ENCODE assay signal across 14 cellular contexts in the genomic region with DNA sequence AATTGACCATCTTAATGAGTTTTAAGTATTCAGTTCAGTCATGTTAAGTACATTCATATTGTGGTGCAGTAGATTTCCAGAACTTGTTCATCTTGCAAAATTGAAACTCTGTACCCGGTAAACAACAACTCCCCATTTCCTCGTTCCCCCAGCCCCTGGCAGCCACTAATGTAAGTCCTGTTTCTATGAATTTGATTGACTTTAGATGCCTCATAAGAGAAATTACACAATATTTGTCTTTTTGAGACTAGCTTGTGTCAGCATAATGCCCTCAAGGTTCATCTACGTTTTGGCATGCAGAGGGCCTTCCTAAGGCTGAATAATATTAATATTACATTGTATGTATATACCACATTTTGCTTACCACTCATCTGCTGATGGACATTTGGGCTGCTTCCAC. TPM values are rescaled to one million over a fixed set of nuclear protein-coding genes. Genes with fewer than 3 reads are reported as not detected.
A peak's percentile ranks its signal among the peaks of the same experiment; 100 is the strongest.
DNase-seq lines count a peak whose midpoint lies in the region; ATAC-seq, FAIRE-seq and TF ChIP-seq lines count a peak whose summit lies in the region.
"Had no signal": no experiment of that assay in that cellular context is flagged by ENCODE, and none has a peak within 500 bp of the region (broad histone marks: within the 10 kb centered on the region; RNA-seq: fewer than 3 reads in every experiment).

No MANE protein-coding gene starts in this region.

- TF ChIP-seq CTCF in bronchial epithelial cell (IDR thresholded peaks at IDR 0.05; ENCODE audit: insufficient read depth, low read length, severe bottlenecking) = no peak
- no peak for TF ChIP-seq CTCF in neutrophil (IDR thresholded peaks at IDR 0.05)

- POLR2A ChIA-PET in CD8-positive, alpha-beta memory T cell (lab: Charles Lee) = interaction anchor here (1.0 kb wide), 1 partner anchor 31 kb away, joined by 3 read pairs; a partner anchor contains a TSS

- no peak overlapping the region for H3K27ac ChIP-seq in CD8-positive, alpha-beta memory T cell (ENCODE audit: low read depth, low read length)
- peak overlapping the region; percentile 60 for H3K27ac ChIP-seq in neutrophil
- H3K27ac ChIP-seq: SK-N-MC had no signal

- no peak for ATAC-seq in activated T-cell treated with anti-CD3 and anti-CD28 coated beads, Interleukin-2, amount 50 U/mL, for 72 hours (replicated peaks in 1 of 2)
- ATAC-seq in activated T-cell treated with anti-CD3 and anti-CD28 coated beads, Interleukin-2, amount 50 U/mL, for 4 hours = no peak
- no peak for ATAC-seq in HG02798 (IDR thresholded peaks at IDR 0.05; ENCODE audit: poor library complexity, unreplicated experiment)
- no peak for ATAC-seq in GM21515 (IDR thresholded peaks at IDR 0.05; ENCODE audit: unreplicated experiment)
- no peak for ATAC-seq in HG03025 (IDR thresholded peaks at IDR 0.05; ENCODE audit: low FRiP score, unreplicated experiment)

- peaks cover 11% of the 10 kb centered on the region for H3K4me1 Mint-ChIP-seq in activated T-cell treated with anti-CD3 and anti-CD28 coated beads, Interleukin-2, amount 50 U/mL, for 72 hours (ENCODE audit: low read depth)
- peaks cover 8% of the 10 kb centered on the region for H3K4me1 Mint-ChIP-seq in activated T-cell treated with anti-CD3 and anti-CD28 coated beads, Interleukin-2, amount 50 U/mL, for 4 hours (ENCODE audit: low read depth)
- H3K4me1 Mint-ChIP-seq in CD8-positive, alpha-beta memory T cell = peaks cover 14 to 31% (median 27%) of the 10 kb centered on the region in 3 donors

- no peaks in the 10 kb centered on the region for H3K9me3 ChIP-seq in CD8-positive, alpha-beta memory T cell (ENCODE audit: low read length)
- H3K9me3 ChIP-seq in neutrophil = no peaks in the 10 kb centered on the region

- no peaks in the 10 kb centered on the region for H3K27me3 ChIP-seq in CD8-positive, alpha-beta memory T cell (ENCODE audit: insufficient read depth, low read length, poor library complexity, severe bottlenecking)
- H3K27me3 ChIP-seq in bronchial epithelial cell (ENCODE audit: control insufficient read depth, insufficient read depth, low read length) (no peaks in the 10 kb centered on the region), neutrophil (no peaks in the 10 kb centered on the region)

- H3K4me3 Mint-ChIP-seq in activated T-cell treated with anti-CD3 and anti-CD28 coated beads, Interleukin-2, amount 50 U/mL, for 72 hours = no peak overlapping the region
- H3K4me3 Mint-ChIP-seq in activated T-cell treated with anti-CD3 and anti-CD28 coated beads, Interleukin-2, amount 50 U/mL, for 4 hours = no peak overlapping the region
- no peak overlapping the region for H3K4me3 Mint-ChIP-seq in CD8-positive, alpha-beta memory T cell

- no peak for FAIRE-seq in bronchial epithelial cell (lab: Jason Lieb, UNC)

- peaks cover 2 to 4% of the 10 kb centered on the region in 2 donors for H3K9me3 Mint-ChIP-seq in activated T-cell treated with anti-CD3 and anti-CD28 coated beads, Interleukin-2, amount 50 U/mL, for 72 hours
- no peaks in the 10 kb centered on the region for H3K9me3 Mint-ChIP-seq in activated T-cell treated with anti-CD3 and anti-CD28 coated beads, Interleukin-2, amount 50 U/mL, for 4 hours
- H3K9me3 Mint-ChIP-seq in CD8-positive, alpha-beta memory T cell = peaks cover 0 to 9% (median 6%) of the 10 kb centered on the region in 5 donors

- H3K36me3 Mint-ChIP-seq in activated T-cell treated with anti-CD3 and anti-CD28 coated beads, Interleukin-2, amount 50 U/mL, for 72 hours (ENCODE audit: insufficient read depth in 2 of 2) = peaks cover 19 to 52% of the 10 kb centered on the region in 2 donors
- peaks cover 43% of the 10 kb centered on the region for H3K36me3 Mint-ChIP-seq in activated T-cell treated with anti-CD3 and anti-CD28 coated beads, Interleukin-2, amount 50 U/mL, for 4 hours (ENCODE audit: insufficient read depth)
- H3K36me3 Mint-ChIP-seq in CD8-positive, alpha-beta memory T cell = peaks cover 31 to 68% (median 40%) of the 10 kb centered on the region in 3 donors

- H3K36me3 ChIP-seq in CD8-positive, alpha-beta memory T cell (ENCODE audit: insufficient read depth, low read length) = peaks cover 12% of the 10 kb centered on the region
- H3K36me3 ChIP-seq in bronchial epithelial cell (ENCODE audit: control insufficient read depth, insufficient read depth, low read length) (peaks cover 1% of the 10 kb centered on the region), neutrophil (peaks cover 16% of the 10 kb centered on the region)

- peak overlapping the region; percentile 79 for H3K27ac Mint-ChIP-seq in activated T-cell treated with anti-CD3 and anti-CD28 coated beads, Interleukin-2, amount 50 U/mL, for 72 hours
- peak overlapping the region in 5 of 8 donors; percentile 15 to 81 (median 74) for H3K27ac Mint-ChIP-seq in CD8-positive, alpha-beta memory T cell

- no peak for DNase-seq in activated T-cell treated with anti-CD3 and anti-CD28 coated beads, Interleukin-2, amount 50 U/mL, for 72 hours
- no peak for DNase-seq in activated T-cell treated with anti-CD3 and anti-CD28 coated beads, Interleukin-2, amount 50 U/mL, for 4 hours
- DNase-seq in CD8-positive, alpha-beta memory T cell = no peak
- peak; percentile 64 for DNase-seq in bronchial epithelial cell (ENCODE audit: low read depth)
- DNase-seq: AML-193, H7, NCI-H1105, NCI-H187, NCI-H446 had no signal

- CTCF ChIA-PET in CD8-positive, alpha-beta memory T cell (lab: Charles Lee) = no interaction called here

- H3K4me1 ChIP-seq in CD8-positive, alpha-beta memory T cell (ENCODE audit: insufficient read depth, low read length) = no peaks in the 10 kb centered on the region
- peaks cover 40 to 43% of the 10 kb centered on the region in 2 experiments for H3K4me1 ChIP-seq in neutrophil (ENCODE audit: control insufficient read depth in 1 of 2, insufficient read depth in 1 of 2, low read depth in 1 of 2, low read length in 1 of 2)

- H3K27me3 Mint-ChIP-seq in activated T-cell treated with anti-CD3 and anti-CD28 coated beads, Interleukin-2, amount 50 U/mL, for 72 hours (ENCODE audit: low read depth) = no peaks in the 10 kb centered on the region
- no peaks in the 10 kb centered on the region for H3K27me3 Mint-ChIP-seq in activated T-cell treated with anti-CD3 and anti-CD28 coated beads, Interleukin-2, amount 50 U/mL, for 4 hours (ENCODE audit: low read depth)
- no peaks in the 10 kb centered on the region for H3K27me3 Mint-ChIP-seq in CD8-positive, alpha-beta memory T cell

- H3K4me3 ChIP-seq in CD8-positive, alpha-beta memory T cell (ENCODE audit: low read length) = no peak overlapping the region
- no peak overlapping the region for H3K4me3 ChIP-seq in bronchial epithelial cell (ENCODE audit: low read depth, low read length)
- no peak overlapping the region for H3K4me3 ChIP-seq in neutrophil (ENCODE audit: low read depth in 1 of 2, low read length in 1 of 2)
- H3K4me3 ChIP-seq: SK-N-MC had no signal

RNA-seq across cellular contexts. Expression of a gene that starts 30.9 kb away (rescaled TPM):
- 10 to 100 TPM; 10.4 to 12.4 TPM for total RNA-seq in activated T-cell treated with anti-CD3 and anti-CD28 coated beads, Interleukin-2, amount 50 U/mL, for 72 hours
- 10 to 100 TPM; 29.2 to 44.7 (median 35.8) TPM for total RNA-seq in activated T-cell treated with anti-CD3 and anti-CD28 coated beads, Interleukin-2, amount 50 U/mL, for 4 hours
- 10 to 100 TPM; 31.5 to 32.8 TPM for total RNA-seq in CD8-positive, alpha-beta memory T cell
- polyA plus RNA-seq in CD8-positive, alpha-beta memory T cell = 30.4 TPM
- 7.7 and 11.6 TPM in 2 replicates for total RNA-seq in bronchial epithelial cell
